Comparison of ENCODE assay signal across 11 cellular contexts in the genomic region with DNA sequence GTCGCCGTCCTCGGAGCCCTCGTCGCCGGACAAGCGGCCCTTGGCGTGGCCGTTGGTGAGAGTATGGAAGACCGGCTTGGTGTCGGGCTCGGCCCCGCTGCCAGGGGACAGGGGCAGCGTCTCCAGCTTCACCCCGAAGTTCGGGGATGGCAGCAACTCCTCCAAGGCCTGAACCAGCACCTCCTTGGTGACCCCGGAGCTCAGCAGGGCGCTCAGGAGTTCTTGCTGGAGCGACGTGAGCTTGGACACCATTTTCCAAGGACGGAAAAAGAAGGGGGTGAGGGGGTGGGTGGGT. TPM values are rescaled to one million over a fixed set of nuclear protein-coding genes. Genes with fewer than 3 reads are reported as not detected.
DNase-seq lines count a peak whose midpoint lies in the region; ATAC-seq and TF ChIP-seq lines count a peak whose summit lies in the region.
"Had no signal": no experiment of that assay in that cellular context is flagged by ENCODE, and none has a peak within 500 bp of the region (broad histone marks: within the 10 kb centered on the region; RNA-seq: fewer than 3 reads in every experiment).

No MANE protein-coding gene starts in this region.

- in situ Hi-C loops in gastrocnemius medialis (cut with MboI; ENCODE audit: low sequenced_read_pairs in 4 of 4) = loop anchor here in 1 of 4 donors (25.0 kb wide), 1 partner anchor 93 kb away; no protein-coding TSS in a partner anchor

- no peaks in the 10 kb centered on the region for H3K27me3 Mint-ChIP-seq in Caco-2 (ENCODE audit: insufficient read depth, unreplicated experiment)
- peaks cover 91% of the 10 kb centered on the region for H3K27me3 Mint-ChIP-seq in central memory CD8-positive, alpha-beta T cell

- ATAC-seq in central memory CD8-positive, alpha-beta T cell (replicated peaks; ENCODE audit: extremely low read depth, poor library complexity, severe bottlenecking) = no peak
- ATAC-seq in gastrocnemius medialis (no peak), GM21737 (IDR thresholded peaks at IDR 0.05; ENCODE audit: unreplicated experiment) (no peak)

- BruUV-seq in Caco-2 (replicated peaks; lab: Mats Ljungman, UMichigan) = no TSS peak

- H3K9ac ChIP-seq in mucosa of rectum (ENCODE audit: low read depth in 1 of 2, low read length in 2 of 2) = peak overlapping the region; percentile 75 to 97
- H3K9ac ChIP-seq: SK-N-SH had no signal

- TF ChIP-seq CTCF in Caco-2 (IDR thresholded peaks at IDR 0.05; ENCODE audit: insufficient read depth in 1 of 2, low read depth in 1 of 2, low read length in 1 of 2, severe bottlenecking in 1 of 2, unreplicated experiment in 1 of 2) (no peak), gastrocnemius medialis (IDR thresholded peaks at IDR 0.05 in 4 of 5, conservative IDR thresholded peaks at IDR 0.05 in 1 of 5) (no peak)

- H3K36me3 Mint-ChIP-seq in Caco-2 (ENCODE audit: insufficient read depth, unreplicated experiment) = peaks cover 47% of the 10 kb centered on the region
- H3K36me3 Mint-ChIP-seq in central memory CD8-positive, alpha-beta T cell (ENCODE audit: insufficient read depth) = no peaks in the 10 kb centered on the region

- peak overlapping the region; percentile 100 for H3K4me3 Mint-ChIP-seq in Caco-2 (ENCODE audit: unreplicated experiment)
- peak overlapping the region; percentile 56 for H3K4me3 Mint-ChIP-seq in central memory CD8-positive, alpha-beta T cell

- H3K27ac ChIP-seq in mucosa of rectum (ENCODE audit: low read depth in 2 of 2, low read length in 2 of 2) (peak overlapping the region; percentile 91 to 93), gastrocnemius medialis (no peak overlapping the region)
- H3K27ac ChIP-seq: C4-2B, psoas muscle had no signal

- no peaks in the 10 kb centered on the region for H3K9me3 ChIP-seq in Caco-2
- H3K9me3 ChIP-seq in mucosa of rectum (ENCODE audit: control insufficient read depth in 2 of 2, low read length in 2 of 2) = no peaks in the 10 kb centered on the region
- no peaks in the 10 kb centered on the region for H3K9me3 ChIP-seq in gastrocnemius medialis
- H3K9me3 ChIP-seq: psoas muscle, SK-N-SH had no signal

- CTCF ChIA-PET in Caco-2 (lab: Charles Lee) = interaction anchor here (0.6 to 2.5 kb wide), 8 partner anchors 21 to 136 kb away, joined by 3 to 29 read pairs (median 6); a partner anchor contains a TSS

- H3K9me3 Mint-ChIP-seq in Caco-2 (ENCODE audit: unreplicated experiment) = no peaks in the 10 kb centered on the region
- H3K9me3 Mint-ChIP-seq in central memory CD8-positive, alpha-beta T cell = no peaks in the 10 kb centered on the region

- TF ChIP-seq POLR2A in gastrocnemius medialis (IDR thresholded peaks at IDR 0.05) = no peak

- H3K36me3 ChIP-seq in Caco-2 (ENCODE audit: control insufficient read depth, insufficient read depth, low read length) = no peaks in the 10 kb centered on the region; the same call in 1 of the 2 replicates
- H3K36me3 ChIP-seq in H7 (replicated peaks; ENCODE audit: control insufficient read depth, insufficient read depth, low read length) = no peaks in the 10 kb centered on the region
- no peaks in the 10 kb centered on the region for H3K36me3 ChIP-seq in mucosa of rectum (ENCODE audit: control insufficient read depth in 2 of 2, insufficient read depth in 2 of 2, low read length in 2 of 2)
- H3K36me3 ChIP-seq in gastrocnemius medialis = no peaks in the 10 kb centered on the region

- peak overlapping the region; percentile 100 for H3K27ac Mint-ChIP-seq in Caco-2 (ENCODE audit: unreplicated experiment)
- no peak overlapping the region for H3K27ac Mint-ChIP-seq in central memory CD8-positive, alpha-beta T cell (ENCODE audit: low read depth)

- H3K27me3 ChIP-seq in Caco-2 (replicated peaks; ENCODE audit: control insufficient read depth, insufficient read depth, low read length) = no peaks in the 10 kb centered on the region
- H3K27me3 ChIP-seq in H7 (ENCODE audit: control insufficient read depth, insufficient read depth, low read length) = peaks cover 91% of the 10 kb centered on the region
- H3K27me3 ChIP-seq in mucosa of rectum (ENCODE audit: control insufficient read depth in 2 of 2, insufficient read depth in 2 of 2, low read length in 2 of 2) = peaks cover 29% of the 10 kb centered on the region in 2 donors
- peaks cover 71 to 83% (median 82%) of the 10 kb centered on the region in 3 donors for H3K27me3 ChIP-seq in gastrocnemius medialis

- intact Hi-C loops in Caco-2 (cut with micrococcal nuclease; ENCODE audit: unreplicated experiment) (loop anchor here (2.0 kb wide), 2 partner anchors 26 to 86 kb away; no protein-coding TSS in a partner anchor), posterior vena cava (cut with DNase I) (no loop called here), gastrocnemius medialis (cut with DNase I; ENCODE audit: low total_unique reads) (no loop called here)

- H3K4me1 ChIP-seq in Caco-2 = peaks cover 21% of the 10 kb centered on the region
- H3K4me1 ChIP-seq in mucosa of rectum (ENCODE audit: control insufficient read depth in 2 of 2, insufficient read depth in 2 of 2, low read length in 2 of 2) = peaks cover 15 to 17% of the 10 kb centered on the region in 2 donors
- peaks cover 15 to 22% of the 10 kb centered on the region in 2 donors for H3K4me1 ChIP-seq in gastrocnemius medialis

- no peak for DNase-seq in Caco-2
- no peak for DNase-seq in H7
- DNase-seq in central memory CD8-positive, alpha-beta T cell (ENCODE audit: low spot score in 2 of 2) = no peak
- no peak for DNase-seq in NCI-H748 treated with DMSO at 0.1 percent for 48 hours (lab: John Stamatoyannopoulos, UW)
- no peak for DNase-seq in posterior vena cava (ENCODE audit: low spot score)
- no peak for DNase-seq in gastrocnemius medialis
- DNase-seq: psoas muscle had no signal

- POLR2A ChIA-PET in Caco-2 (lab: Charles Lee) = interaction anchor here (0.6 to 1.8 kb wide), 11 partner anchors 14 to 765 kb away, joined by 3 to 11 read pairs (median 4); a partner anchor contains a TSS

- peak overlapping the region; percentile 64 for H3K4me3 ChIP-seq in Caco-2 (ENCODE audit: low read depth, low read length)
- peak overlapping the region; percentile 54 for H3K4me3 ChIP-seq in H7 (ENCODE audit: insufficient read depth, low read depth, low read length)
- peak overlapping the region; percentile 85 to 88 for H3K4me3 ChIP-seq in mucosa of rectum (ENCODE audit: low read length in 2 of 2)
- no peak overlapping the region for H3K4me3 ChIP-seq in gastrocnemius medialis

- peaks cover 23% of the 10 kb centered on the region for H3K4me1 Mint-ChIP-seq in Caco-2 (ENCODE audit: low read depth, unreplicated experiment)
- peaks cover 19% of the 10 kb centered on the region for H3K4me1 Mint-ChIP-seq in central memory CD8-positive, alpha-beta T cell

RNA-seq across cellular contexts. Expression of a gene that starts 0.3 kb away (rescaled TPM):
- total RNA-seq in Caco-2 (2022) (36.9 TPM in 2 replicates), posterior vena cava (not detected), gastrocnemius medialis (not detected)
- total RNA-seq in H7 (2014; rRNA removed; shearing (Covaris generic)) = 0.30 and 1.1 TPM in 2 replicates
- total RNA-seq: psoas muscle had no signal

Comparison
In these comparisons a context has a peak if more than half of its experiments do, and no peak if none do; other contexts are left out.
1. H3K4me3 ChIP-seq: peak in Caco-2 (single experiment), H7 (single experiment) and mucosa of rectum (2 of 2); none in gastrocnemius medialis (0 of 4).
2. H3K27ac ChIP-seq: peak in mucosa of rectum (2 of 2); none in gastrocnemius medialis (0 of 4).
3. RNA of a gene that starts 0.3 kb away (total RNA-seq): 36.9 TPM in Caco-2; 0.30 to 1.1 TPM in H7, not detected in gastrocnemius medialis and not detected in posterior vena cava; every median in the first group is over 10 times any median in the second.